29 cellular contexts compared by ENCODE assay signal in the genomic region with DNA sequence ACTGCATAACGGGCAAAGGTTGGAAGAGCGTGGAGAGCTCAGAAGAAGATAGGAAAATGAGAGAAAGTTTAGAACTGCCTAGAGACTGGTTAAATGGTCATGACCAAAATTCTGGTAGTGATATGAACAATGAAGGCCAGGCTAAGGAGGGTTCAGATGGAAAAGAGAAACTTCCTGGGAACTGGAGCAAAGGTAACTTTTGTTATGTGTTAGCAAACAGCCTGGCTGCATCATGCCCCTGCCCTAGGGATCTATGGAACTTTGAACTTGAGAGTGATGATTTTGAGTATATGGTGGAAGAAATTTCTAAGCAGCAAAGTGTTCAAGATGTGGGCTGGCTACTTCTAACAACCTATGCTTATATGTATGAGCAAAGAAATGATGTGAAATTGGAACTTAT.
"Had no signal": no experiment of that assay in that cellular context is flagged by ENCODE, and none has a peak within 500 bp of the region (broad histone marks: within the 10 kb centered on the region; RNA-seq: fewer than 3 reads in every experiment).

No MANE protein-coding gene starts in this region.

- H3K4me2 ChIP-seq: neural progenitor cell had no signal

- H3K27ac Mint-ChIP-seq: naive thymus-derived CD4-positive, alpha-beta T cell; natural killer cell; nephron; neural progenitor cell; progenitor cell of endocrine pancreas; stimulated activated effector memory CD8-positive, alpha-beta T cell treated with anti-CD3 and anti-CD28 coated beads, Interleukin-12 subunit alpha, Interleukin-12 subunit beta, amount 100 ng/mL, for 72 hours; stimulated activated naive CD8-positive, alpha-beta T cell treated with anti-CD3 and anti-CD28 coated beads, Interleukin-15, amount 100 ng/mL, for 72 hours; type B pancreatic cell had no signal

- H3K4me1 Mint-ChIP-seq: naive thymus-derived CD4-positive, alpha-beta T cell; natural killer cell; nephron; neural progenitor cell; stimulated activated effector memory CD8-positive, alpha-beta T cell treated with anti-CD3 and anti-CD28 coated beads, Interleukin-12 subunit alpha, Interleukin-12 subunit beta, amount 100 ng/mL, for 72 hours; stimulated activated naive CD8-positive, alpha-beta T cell treated with anti-CD3 and anti-CD28 coated beads, Interleukin-15, amount 100 ng/mL, for 72 hours had no signal

- H3K79me2 ChIP-seq: parathyroid adenoma had no signal

- H3K36me3 Mint-ChIP-seq: naive thymus-derived CD4-positive, alpha-beta T cell; natural killer cell; neural progenitor cell; stimulated activated effector memory CD8-positive, alpha-beta T cell treated with anti-CD3 and anti-CD28 coated beads, Interleukin-12 subunit alpha, Interleukin-12 subunit beta, amount 100 ng/mL, for 72 hours; type B pancreatic cell had no signal

- ATAC-seq: naive thymus-derived CD4-positive, alpha-beta T cell; natural killer cell; psoas muscle; right cardiac atrium; sciatic nerve; stimulated activated effector memory CD8-positive, alpha-beta T cell treated with anti-CD3 and anti-CD28 coated beads, Interleukin-12 subunit alpha, Interleukin-12 subunit beta, amount 100 ng/mL, for 72 hours; stimulated activated naive CD8-positive, alpha-beta T cell treated with anti-CD3 and anti-CD28 coated beads, Interleukin-15, Interleukin-2, amounts not matched to agents 100 U/mL and 50 U/mL, for 24 hours; upper lobe of right lung had no signal

- H3K27me3 Mint-ChIP-seq: progenitor cell of endocrine pancreas; stimulated activated naive CD8-positive, alpha-beta T cell treated with anti-CD3 and anti-CD28 coated beads, Interleukin-15, amount 100 ng/mL, for 72 hours; type B pancreatic cell had no signal

- DNase-seq: naive thymus-derived CD4-positive, alpha-beta T cell; natural killer cell; occipital lobe; ovary; posterior cingulate gyrus; psoas muscle; right cardiac atrium; stimulated activated CD4-positive, alpha-beta T cell treated with anti-CD3 and anti-CD28 coated beads, Interleukin-15, amount 100 ng/mL, for 24 hours; stimulated activated CD4-positive, alpha-beta T cell treated with anti-CD3 and anti-CD28 coated beads, Interleukin-2, amount 100 ng/mL, for 24 hours; stimulated activated CD4-positive, alpha-beta T cell treated with anti-CD3 and anti-CD28 coated beads, Interleukin-2, amount 100 ng/mL, for 48 hours; stimulated activated CD4-positive, alpha-beta T cell treated with anti-CD3 and anti-CD28 coated beads, Interleukin-4, amount 100 ng/mL, for 24 hours; stimulated activated naive CD4-positive, alpha-beta T cell; stimulated activated naive CD8-positive, alpha-beta T cell treated with anti-CD3 and anti-CD28 coated beads, Interleukin-15, amount 100 ng/mL, for 72 hours; stimulated activated naive CD8-positive, alpha-beta T cell treated with anti-CD3 and anti-CD28 coated beads, Interleukin-15, Interleukin-2, amounts not matched to agents 100 U/mL and 50 U/mL, for 24 hours; substantia nigra; testis; tibial artery; transverse colon; upper lobe of right lung; uterus had no signal

- H3K27ac ChIP-seq: neural progenitor cell, ovary, parathyroid adenoma, psoas muscle, skin epidermis, suprapubic skin, testis, tibial artery, transverse colon, upper lobe of right lung, uterus had no signal

- H3K9me3 Mint-ChIP-seq: naive thymus-derived CD4-positive, alpha-beta T cell; natural killer cell; neural progenitor cell; stimulated activated effector memory CD8-positive, alpha-beta T cell treated with anti-CD3 and anti-CD28 coated beads, Interleukin-12 subunit alpha, Interleukin-12 subunit beta, amount 100 ng/mL, for 72 hours; stimulated activated naive CD8-positive, alpha-beta T cell treated with anti-CD3 and anti-CD28 coated beads, Interleukin-15, amount 100 ng/mL, for 72 hours had no signal

- H3K9me3 ChIP-seq: ovary, psoas muscle, suprapubic skin, testis, tibial artery, transverse colon, upper lobe of right lung, uterus had no signal

- H3K36me3 ChIP-seq: neural progenitor cell, ovary, suprapubic skin, tibial artery, transverse colon, upper lobe of right lung, uterus had no signal

- H2AFZ ChIP-seq: neural progenitor cell, parathyroid adenoma had no signal

- H3K4me1 ChIP-seq: neural progenitor cell, psoas muscle, suprapubic skin, testis, tibial artery, transverse colon, upper lobe of right lung, uterus had no signal

- H3K27me3 ChIP-seq: neural progenitor cell, ovary, suprapubic skin, testis, tibial artery, transverse colon, upper lobe of right lung, uterus had no signal

- H3K4me3 Mint-ChIP-seq: naive thymus-derived CD4-positive, alpha-beta T cell; natural killer cell; nephron; neural progenitor cell; stimulated activated effector memory CD8-positive, alpha-beta T cell treated with anti-CD3 and anti-CD28 coated beads, Interleukin-12 subunit alpha, Interleukin-12 subunit beta, amount 100 ng/mL, for 72 hours; stimulated activated naive CD8-positive, alpha-beta T cell treated with anti-CD3 and anti-CD28 coated beads, Interleukin-15, amount 100 ng/mL, for 72 hours; type B pancreatic cell had no signal

- H3K4me3 ChIP-seq: neural progenitor cell, ovary, psoas muscle, skin epidermis, suprapubic skin, testis, tibial artery, transverse colon, upper lobe of right lung, uterus had no signal

- H3K9ac ChIP-seq: neural progenitor cell, parathyroid adenoma had no signal
